In the genomic region with DNA sequence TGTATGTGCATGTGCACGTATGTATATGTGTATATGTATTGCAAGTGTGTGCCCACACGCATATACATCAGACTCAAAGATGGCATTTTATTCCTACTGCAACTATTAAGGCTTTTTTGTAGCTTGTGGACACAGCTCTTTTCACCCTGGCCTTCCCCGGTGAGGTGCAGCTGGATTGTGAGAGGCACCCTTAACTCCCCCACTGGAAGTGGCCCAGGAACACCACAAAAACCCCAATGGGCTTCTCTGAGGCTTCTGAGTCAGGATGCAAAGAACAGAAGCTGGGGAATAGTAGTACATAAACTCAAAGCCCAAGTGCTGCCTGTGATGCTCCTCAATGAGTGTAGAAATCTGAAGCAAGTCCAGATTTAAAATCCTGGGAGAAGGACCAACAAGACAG, we compare ENCODE assay signal across 19 cellular contexts.
"Had no signal": no experiment of that assay in that cellular context is flagged by ENCODE, and none has a peak within 500 bp of the region (broad histone marks: within the 10 kb centered on the region; RNA-seq: fewer than 3 reads in every experiment).

No MANE protein-coding gene starts in this region.

- DNase-seq: activated CD4-positive, alpha-beta T cell treated with anti-CD3 and anti-CD28 coated beads for 4 hours; activated CD8-positive, alpha-beta T cell treated with anti-CD3 and anti-CD28 coated beads for 36 hours; activated effector memory CD4-positive, alpha-beta T cell treated with Interleukin-2 at 50 U/mL for 16 hours; activated naive CD4-positive, alpha-beta T cell; activated T-cell treated with anti-CD3 and anti-CD28 coated beads, Interleukin-2, amount 50 U/mL, for 24 hours; aorta; MG63; NCI-H1105 treated with DMSO at 0.1 percent for 48 hours; NCI-H1436 treated with DMSO at 0.1 percent for 48 hours; NCI-H187; NCI-H2081; NCI-H524; Peyer's patch; SHP77; SW 1271 had no signal

- H3K27ac ChIP-seq: Peyer's patch, SJSA1 had no signal

- FAIRE-seq: bronchial epithelial cell had no signal

- ATAC-seq: activated CD4-positive, CD25-positive, alpha-beta regulatory T cell treated with anti-CD3 and anti-CD28 coated beads, Interleukin-2, amount 50 U/mL, for 24 hours; activated CD8-positive, alpha-beta T cell treated with anti-CD3 and anti-CD28 coated beads for 36 hours; SK-N-SH treated with all-trans-retinoic acid at 6 μM for 48 hours had no signal

- H3K4me3 ChIP-seq: MG63, Peyer's patch, SJSA1 had no signal

- H3K4me1 ChIP-seq: SJSA1 had no signal

- H3K36me3 ChIP-seq: MG63, Peyer's patch, SJSA1 had no signal

- H3K9me3 ChIP-seq: MG63, Peyer's patch had no signal

- H3K27me3 ChIP-seq: MG63, Peyer's patch, SJSA1 had no signal
